Comparison of ENCODE assay signal across 1 cellular context in genomic region chr17:67276075-67276474, GRCh38.
TF ChIP-seq lines count a peak whose summit lies in the region.

No MANE protein-coding gene starts in this region.

TF ChIP-seq in SK-N-SH treated with all-trans-retinoic acid at 6 μM for 48 hours, 23 proteins besides CTCF, POLR2A, EP300 and RAD21 (continued from another document):
- TF ChIP-seq, protein P1, sequence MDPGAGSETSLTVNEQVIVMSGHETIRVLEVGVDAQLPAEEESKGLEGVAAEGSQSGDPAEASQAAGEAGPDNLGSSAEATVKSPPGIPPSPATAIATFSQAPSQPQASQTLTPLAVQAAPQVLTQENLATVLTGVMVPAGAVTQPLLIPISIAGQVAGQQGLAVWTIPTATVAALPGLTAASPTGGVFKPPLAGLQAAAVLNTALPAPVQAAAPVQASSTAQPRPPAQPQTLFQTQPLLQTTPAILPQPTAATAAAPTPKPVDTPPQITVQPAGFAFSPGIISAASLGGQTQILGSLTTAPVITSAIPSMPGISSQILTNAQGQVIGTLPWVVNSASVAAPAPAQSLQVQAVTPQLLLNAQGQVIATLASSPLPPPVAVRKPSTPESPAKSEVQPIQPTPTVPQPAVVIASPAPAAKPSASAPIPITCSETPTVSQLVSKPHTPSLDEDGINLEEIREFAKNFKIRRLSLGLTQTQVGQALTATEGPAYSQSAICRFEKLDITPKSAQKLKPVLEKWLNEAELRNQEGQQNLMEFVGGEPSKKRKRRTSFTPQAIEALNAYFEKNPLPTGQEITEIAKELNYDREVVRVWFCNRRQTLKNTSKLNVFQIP (CRISPR knock-in tag; IDR thresholded peaks at IDR 0.05; ENCODE audit: borderline replicate concordance, low read depth) = no peak
- TF ChIP-seq, protein P2, sequence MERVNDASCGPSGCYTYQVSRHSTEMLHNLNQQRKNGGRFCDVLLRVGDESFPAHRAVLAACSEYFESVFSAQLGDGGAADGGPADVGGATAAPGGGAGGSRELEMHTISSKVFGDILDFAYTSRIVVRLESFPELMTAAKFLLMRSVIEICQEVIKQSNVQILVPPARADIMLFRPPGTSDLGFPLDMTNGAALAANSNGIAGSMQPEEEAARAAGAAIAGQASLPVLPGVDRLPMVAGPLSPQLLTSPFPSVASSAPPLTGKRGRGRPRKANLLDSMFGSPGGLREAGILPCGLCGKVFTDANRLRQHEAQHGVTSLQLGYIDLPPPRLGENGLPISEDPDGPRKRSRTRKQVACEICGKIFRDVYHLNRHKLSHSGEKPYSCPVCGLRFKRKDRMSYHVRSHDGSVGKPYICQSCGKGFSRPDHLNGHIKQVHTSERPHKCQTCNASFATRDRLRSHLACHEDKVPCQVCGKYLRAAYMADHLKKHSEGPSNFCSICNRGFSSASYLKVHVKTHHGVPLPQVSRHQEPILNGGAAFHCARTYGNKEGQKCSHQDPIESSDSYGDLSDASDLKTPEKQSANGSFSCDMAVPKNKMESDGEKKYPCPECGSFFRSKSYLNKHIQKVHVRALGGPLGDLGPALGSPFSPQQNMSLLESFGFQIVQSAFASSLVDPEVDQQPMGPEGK (CRISPR knock-in tag; IDR thresholded peaks at IDR 0.05; ENCODE audit: borderline replicate concordance) = no peak
- no peak for TF ChIP-seq ISL1 (CRISPR knock-in tag; IDR thresholded peaks at IDR 0.05)
